ENCODE assay signal across 29 cellular contexts in genomic region chr1:226982451-226983177, GRCh38. TPM values are rescaled to one million over a fixed set of nuclear protein-coding genes. Genes with fewer than 3 reads are reported as not detected.
DNase-seq lines count a peak whose midpoint lies in the region; ATAC-seq, FAIRE-seq and TF ChIP-seq lines count a peak whose summit lies in the region.
"Had no signal": no experiment of that assay in that cellular context is flagged by ENCODE, and none has a peak within 500 bp of the region (broad histone marks: within the 10 kb centered on the region; RNA-seq: fewer than 3 reads in every experiment).

No MANE protein-coding gene starts in this region.

- H2AFZ ChIP-seq in K562 (ENCODE audit: low read depth, low read length) (no peak overlapping the region), osteoblast (ENCODE audit: low read length) (no peak overlapping the region)
- H2AFZ ChIP-seq: hepatocyte, PC-9 had no signal

- no peak for ATAC-seq in heart right ventricle
- ATAC-seq in K562: no peak
- ATAC-seq: natural killer cell treated with Interleukin-12 subunit alpha and Interleukin-12 subunit beta and Interleukin-15 and Interleukin-18, amount 100 ng/mL, for 72 hours had no signal

- H3K36me3 ChIP-seq in right atrium auricular region (peaks cover 61% of the 10 kb centered on the region), heart right ventricle (peaks cover 0 to 73% (median 11%) of the 10 kb centered on the region in 9 donors), K562 (ENCODE audit: control insufficient read depth, insufficient read depth, low read length) (peaks cover 30% of the 10 kb centered on the region), osteoblast (ENCODE audit: insufficient read depth, low read length) (no peaks in the 10 kb centered on the region)
- H3K36me3 ChIP-seq: ovary had no signal

- H4K20me1 ChIP-seq in K562 (replicated peaks; ENCODE audit: control insufficient read depth, insufficient read depth, low read length) (no peaks in the 10 kb centered on the region), osteoblast (ENCODE audit: insufficient read depth, low read length) (peaks cover 2% of the 10 kb centered on the region)

- no peaks in the 10 kb centered on the region for H3K79me2 ChIP-seq in K562 (ENCODE audit: control insufficient read depth, insufficient read depth, low read length)
- H3K79me2 ChIP-seq in osteoblast (ENCODE audit: insufficient read depth, low read length): no peaks in the 10 kb centered on the region
- H3K79me2 ChIP-seq: hepatocyte had no signal

- H3K9ac ChIP-seq in K562 (ENCODE audit: insufficient read depth in 1 of 2, low read depth in 2 of 2, low read length in 2 of 2): peak overlapping the region in 1 of 2 experiments; percentile 17; a peak in 1 of 4 replicates
- H3K9ac ChIP-seq: BLaER1 had no signal

- H3K4me2 ChIP-seq in K562 (ENCODE audit: insufficient read depth, low read length) (no peak overlapping the region), osteoblast (ENCODE audit: insufficient read depth, low read length) (no peak overlapping the region)
- H3K4me2 ChIP-seq: BLaER1, hepatocyte, PC-9 had no signal

- no peak for TF ChIP-seq RAD21 in K562 (CRISPR knock-in tag; conservative IDR thresholded peaks at IDR 0.05 in 1 of 2, IDR thresholded peaks at IDR 0.05 in 1 of 2)

- CTCF ChIA-PET in K562 (lab: Yijun Ruan, JAX; ENCODE audit: low intra/inter-chr PET ratio): no interaction called here

- peaks cover 4% of the 10 kb centered on the region for H3K9me1 ChIP-seq in K562 (ENCODE audit: control insufficient read depth, insufficient read depth, low read length)

- H3K4me1 ChIP-seq in right atrium auricular region (peaks cover 0 to 80% of the 10 kb centered on the region in 2 donors), heart right ventricle (peaks cover 8 to 80% (median 50%) of the 10 kb centered on the region in 9 donors), K562 (replicated peaks in 1 of 2; ENCODE audit: control insufficient read depth in 2 of 2, insufficient read depth in 2 of 2, low read length in 2 of 2) (peaks cover 0 to 56% of the 10 kb centered on the region in 2 experiments; a peak in 2 of 5 replicates), osteoblast (ENCODE audit: insufficient read depth, low read length) (no peaks in the 10 kb centered on the region)
- H3K4me1 ChIP-seq: BLaER1 had no signal

- in situ Hi-C loops in K562 (cut with MboI): no loop called here

- no peak overlapping the region for H3K27ac Mint-ChIP-seq in type B pancreatic cell
- no peak overlapping the region for H3K27ac Mint-ChIP-seq in activated T-helper 2 cell treated with anti-CD3 and anti-CD28 coated beads, Interferon-gamma antibody, Interleukin-2, Interleukin-4, amounts not matched to agents 10 μg/mL and 5 μg/mL and 100 μg/mL, durations not matched to agents 14 hours and 24 hours and 36 hours
- H3K27ac Mint-ChIP-seq: brain; natural killer cell treated with Interleukin-12 subunit alpha and Interleukin-12 subunit beta and Interleukin-15 and Interleukin-18, amount 100 ng/mL, for 72 hours had no signal

- H3K27me3 ChIP-seq in right atrium auricular region (no peaks in the 10 kb centered on the region), heart right ventricle (no peaks in the 10 kb centered on the region), K562 (ENCODE audit: control insufficient read depth in 2 of 2, insufficient read depth in 2 of 2, low read length in 2 of 2) (no peaks in the 10 kb centered on the region), osteoblast (ENCODE audit: insufficient read depth, low read length) (no peaks in the 10 kb centered on the region)
- H3K27me3 ChIP-seq: BLaER1, hepatocyte, ovary, transverse colon had no signal

- H3K36me3 Mint-ChIP-seq in type B pancreatic cell: peaks cover 6% of the 10 kb centered on the region
- peaks cover 9% of the 10 kb centered on the region for H3K36me3 Mint-ChIP-seq in activated T-helper 2 cell treated with anti-CD3 and anti-CD28 coated beads, Interferon-gamma antibody, Interleukin-2, Interleukin-4, amounts not matched to agents 10 μg/mL and 5 μg/mL and 100 μg/mL, durations not matched to agents 14 hours and 24 hours and 36 hours (ENCODE audit: low read depth)
- H3K36me3 Mint-ChIP-seq: natural killer cell treated with Interleukin-12 subunit alpha and Interleukin-12 subunit beta and Interleukin-15 and Interleukin-18, amount 100 ng/mL, for 72 hours had no signal

- POLR2A ChIA-PET in K562 (lab: Yijun Ruan, JAX): interaction anchor here (0.6 to 1.5 kb wide), 4 partner anchors 14 to 300 kb away, joined by 3 read pairs; no protein-coding TSS in a partner anchor

- no peaks in the 10 kb centered on the region for H3K9me3 Mint-ChIP-seq in type B pancreatic cell
- no peaks in the 10 kb centered on the region for H3K9me3 Mint-ChIP-seq in activated T-helper 2 cell treated with anti-CD3 and anti-CD28 coated beads, Interferon-gamma antibody, Interleukin-2, Interleukin-4, amounts not matched to agents 10 μg/mL and 5 μg/mL and 100 μg/mL, durations not matched to agents 14 hours and 24 hours and 36 hours
- H3K9me3 Mint-ChIP-seq: activated naive CD4-positive, alpha-beta T cell treated with anti-CD3 and anti-CD28 coated beads, Interleukin-2, amount 10 ng/mL, durations not matched to agents 7 days and 5 days; brain; natural killer cell treated with Interleukin-12 subunit alpha and Interleukin-12 subunit beta and Interleukin-15 and Interleukin-18, amount 100 ng/mL, for 72 hours had no signal

- TF ChIP-seq EP300 in K562 (IDR thresholded peaks at IDR 0.05; ENCODE audit: low read length): no peak

- H3K9me3 ChIP-seq in right atrium auricular region (no peaks in the 10 kb centered on the region), heart right ventricle (no peaks in the 10 kb centered on the region), K562 (replicated peaks; ENCODE audit: control insufficient read depth, insufficient read depth, low read depth, low read length) (no peaks in the 10 kb centered on the region), osteoblast (ENCODE audit: low read depth, low read length) (no peaks in the 10 kb centered on the region)
- H3K9me3 ChIP-seq: BLaER1, ovary, transverse colon had no signal

- H3K4me1 Mint-ChIP-seq in type B pancreatic cell (ENCODE audit: unreplicated experiment): peaks cover 7% of the 10 kb centered on the region
- no peaks in the 10 kb centered on the region for H3K4me1 Mint-ChIP-seq in activated T-helper 2 cell treated with anti-CD3 and anti-CD28 coated beads, Interferon-gamma antibody, Interleukin-2, Interleukin-4, amounts not matched to agents 10 μg/mL and 5 μg/mL and 100 μg/mL, durations not matched to agents 14 hours and 24 hours and 36 hours (ENCODE audit: low read depth)
- H3K4me1 Mint-ChIP-seq: activated naive CD4-positive, alpha-beta T cell treated with anti-CD3 and anti-CD28 coated beads, Interleukin-2, amount 10 ng/mL, durations not matched to agents 7 days and 5 days had no signal

- FAIRE-seq in K562 (lab: Jason Lieb, UNC): no peak
- FAIRE-seq: endothelial cell of umbilical vein, frontal cortex had no signal

- 93 to 94% methylated on average over 31 of the region's 31 CpGs for WGBS in heart right ventricle, 2 donors
- 95% methylated on average over 30 of the region's 31 CpGs for WGBS in K562 (ENCODE audit: insufficient coverage, low coverage, missing lambda C conversion rate)

- H3K27me3 Mint-ChIP-seq in type B pancreatic cell: no peaks in the 10 kb centered on the region
- no peaks in the 10 kb centered on the region for H3K27me3 Mint-ChIP-seq in activated T-helper 2 cell treated with anti-CD3 and anti-CD28 coated beads, Interferon-gamma antibody, Interleukin-2, Interleukin-4, amounts not matched to agents 10 μg/mL and 5 μg/mL and 100 μg/mL, durations not matched to agents 14 hours and 24 hours and 36 hours (ENCODE audit: low read depth)
- H3K27me3 Mint-ChIP-seq: activated naive CD4-positive, alpha-beta T cell treated with anti-CD3 and anti-CD28 coated beads, Interleukin-2, amount 10 ng/mL, durations not matched to agents 7 days and 5 days; brain; natural killer cell treated with Interleukin-12 subunit alpha and Interleukin-12 subunit beta and Interleukin-15 and Interleukin-18, amount 100 ng/mL, for 72 hours had no signal

- no peak for DNase-seq in right atrium auricular region (ENCODE audit: low spot score)
- no peak for DNase-seq in heart right ventricle
- DNase-seq in K562 (ENCODE audit: extremely low read depth in 1 of 4, low spot score in 3 of 4): no peak
- peak; percentile 62 for DNase-seq in osteoblast (ENCODE audit: insufficient read length, low spot score, missing footprints)
- peak; percentile 62 for DNase-seq in type B pancreatic cell (ENCODE audit: extremely low spot score, unreplicated experiment)
- DNase-seq in activated T-helper 2 cell treated with anti-CD3 and anti-CD28 coated beads, Interferon-gamma antibody, Interleukin-2, Interleukin-4, amounts not matched to agents 10 μg/mL and 5 μg/mL and 100 μg/mL, durations not matched to agents 14 hours and 24 hours and 36 hours (ENCODE audit: low spot score): no peak
- no peak for DNase-seq in NOMO-1 treated with DMSO at 0.1 percent for 48 hours (lab: John Stamatoyannopoulos, UW; ENCODE audit: unreplicated experiment)
- DNase-seq: activated CD4-positive, alpha-beta T cell treated with anti-CD3 and anti-CD28 coated beads for 4 hours; activated naive CD4-positive, alpha-beta T cell treated with anti-CD3 and anti-CD28 coated beads, Interleukin-2, amount 10 ng/mL, durations not matched to agents 7 days and 5 days; activated T-cell treated with anti-CD3 and anti-CD28 coated beads, Interleukin-2, amount 50 U/mL, for 48 hours; DMS53; MV-4-11; NCI-H1436; NCI-H2081; NCI-H526; NK-92 treated with Interleukin-12 subunit alpha and Interleukin-12 subunit beta, amount 100 ng/mL, for 24 hours; PC-9; retina; stimulated activated CD4-positive, alpha-beta T cell treated with anti-CD3 and anti-CD28 coated beads, Interleukin-12 subunit alpha, Interleukin-12 subunit beta, amount 100 ng/mL, for 4 hours; stimulated activated CD4-positive, alpha-beta T cell treated with anti-CD3 and anti-CD28 coated beads, Interleukin-2, amount 100 ng/mL, for 48 hours; SW 1271; transverse colon had no signal

- TF ChIP-seq POLR2A in K562 (conservative IDR thresholded peaks at IDR 0.05): no peak; the same call in 1 of the 2 replicates

- TF ChIP-seq CTCF in right atrium auricular region (IDR thresholded peaks at IDR 0.05): no peak
- TF ChIP-seq CTCF in heart right ventricle (IDR thresholded peaks at IDR 0.05): no peak
- TF ChIP-seq CTCF in K562 (IDR thresholded peaks at IDR 0.05 in 2 of 3, conservative IDR thresholded peaks at IDR 0.05 in 1 of 3; ENCODE audit: insufficient read depth in 2 of 3, low read depth in 1 of 3, low read length in 3 of 3): no peak
- TF ChIP-seq CTCF in osteoblast (IDR thresholded peaks at IDR 0.05; ENCODE audit: extremely low read depth, low read depth, low read length): no peak
- TF ChIP-seq CTCF in type B pancreatic cell (conservative IDR thresholded peaks at IDR 0.05): no peak

- intact Hi-C loops in heart right ventricle (cut with DNase I): no loop called here
- intact Hi-C loops in K562 (cut with micrococcal nuclease): no loop called here
- intact Hi-C loops in activated T-helper 2 cell treated with anti-CD3 and anti-CD28 coated beads, Interferon-gamma antibody, Interleukin-2, Interleukin-4, amounts not matched to agents 10 μg/mL and 5 μg/mL and 100 μg/mL, durations not matched to agents 14 hours and 24 hours and 36 hours (cut with micrococcal nuclease): no loop called here

- BruUV-seq in K562 (replicated peaks; lab: Mats Ljungman, UMichigan): no TSS peak

- no peak overlapping the region for H3K4me3 Mint-ChIP-seq in type B pancreatic cell
- H3K4me3 Mint-ChIP-seq in activated T-helper 2 cell treated with anti-CD3 and anti-CD28 coated beads, Interferon-gamma antibody, Interleukin-2, Interleukin-4, amounts not matched to agents 10 μg/mL and 5 μg/mL and 100 μg/mL, durations not matched to agents 14 hours and 24 hours and 36 hours (ENCODE audit: low read depth): no peak overlapping the region
- H3K4me3 Mint-ChIP-seq: activated naive CD4-positive, alpha-beta T cell treated with anti-CD3 and anti-CD28 coated beads, Interleukin-2, amount 10 ng/mL, durations not matched to agents 7 days and 5 days; brain; natural killer cell treated with Interleukin-12 subunit alpha and Interleukin-12 subunit beta and Interleukin-15 and Interleukin-18, amount 100 ng/mL, for 72 hours had no signal

- H3K27ac ChIP-seq in right atrium auricular region (peak overlapping the region; percentile 86 to 91), heart right ventricle (peak overlapping the region in 5 of 10 donors; percentile 47 to 86 (median 75)), K562 (ENCODE audit: extremely low read depth, low read depth, low read length) (no peak overlapping the region), osteoblast (ENCODE audit: low read depth, low read length) (no peak overlapping the region)
- H3K27ac ChIP-seq: BLaER1, hepatocyte, PC-9 had no signal

- H3K4me3 ChIP-seq in right atrium auricular region (no peak overlapping the region), heart right ventricle (no peak overlapping the region), K562 (no peak overlapping the region), osteoblast (ENCODE audit: insufficient read depth, low read length) (no peak overlapping the region)
- H3K4me3 ChIP-seq: BLaER1, hepatocyte, ovary, PC-9, transverse colon had no signal

RNA-seq across cellular contexts. Expression of gene COQ8A, which starts 42.5 kb away (rescaled TPM):
- 100 to 1,000 TPM; 158 to 253 TPM for total RNA-seq in right atrium auricular region
- total RNA-seq in heart right ventricle: 100 to 1,000 TPM; 167 to 495 (median 266) TPM
- 100 to 1,000 TPM; 136 to 242 TPM for polyA plus RNA-seq in heart right ventricle
- total RNA-seq in K562 (2011; cell fraction: chromatin; rRNA removed; ENCODE audit: low replicate concordance): 36.8 and 53.6 TPM in 2 replicates
- total RNA-seq in K562 (2011; cell fraction: nucleolus; rRNA removed): 34.5 and 34.7 TPM in 2 replicates
- total RNA-seq in K562 (2011; cell fraction: nucleoplasm; rRNA removed): 35.6 and 48.2 TPM in 2 replicates
- 40.1 and 45.0 TPM in 2 replicates for total RNA-seq in K562 (2014; rRNA removed)
- 18.4 and 18.6 TPM in 2 replicates for total RNA-seq in K562 (2014; rRNA removed; fragmentation: Illumina TruSeq; extraction: Trizol)
- 20.5 and 20.7 TPM in 2 replicates for total RNA-seq in K562 (2015; rRNA removed; fragmentation: Illumina TruSeq; extraction: Trizol)
- total RNA-seq in K562 (2021): 44.3 and 54.3 TPM in 2 replicates
- 38.4 and 40.1 TPM in 2 replicates for polyA plus RNA-seq in K562 (2011; rRNA removed)
- polyA plus RNA-seq in K562 (2011; cell fraction: cytosol; rRNA removed): 36.3 and 44.9 TPM in 2 replicates
- 78.8 and 89.1 TPM in 2 replicates for polyA plus RNA-seq in K562 (2011; cell fraction: nucleus; rRNA removed)
- polyA plus RNA-seq in K562 (2012): 27.1 and 42.6 TPM in 2 replicates
- polyA plus RNA-seq in K562 (2014; fragmentation: Illumina TruSeq; extraction: Trizol): 32.4 and 42.5 TPM in 2 replicates
- polyA plus RNA-seq in K562 (2014; fragmentation: Nextera tagmentation; extraction: Ambion mirVana): 1 to 10 TPM; 2.6 to 4.1 TPM
- 38.0 and 45.7 TPM in 2 replicates for polyA plus RNA-seq in K562 (2014; rRNA removed)
- polyA minus RNA-seq in K562 (2011; rRNA and poly(A)+ RNA removed): 18.9 and 22.0 TPM in 2 replicates
- 18.2 and 22.0 TPM in 2 replicates for polyA minus RNA-seq in K562 (2011; cell fraction: cytosol; rRNA and poly(A)+ RNA removed)
- 18.6 and 21.1 TPM in 2 replicates for polyA minus RNA-seq in K562 (2011; cell fraction: nucleus; rRNA and poly(A)+ RNA removed)
- 14.1 and 16.2 TPM in 2 replicates for total RNA-seq in osteoblast
- total RNA-seq in type B pancreatic cell (ENCODE audit: low replicate concordance): 21.0 and 29.7 TPM in 2 replicates
- 28.0 and 30.4 TPM in 2 replicates for total RNA-seq in activated T-helper 2 cell treated with anti-CD3 and anti-CD28 coated beads, Interferon-gamma antibody, Interleukin-2, Interleukin-4, amounts not matched to agents 10 μg/mL and 5 μg/mL and 100 μg/mL, durations not matched to agents 14 hours and 24 hours and 36 hours

Comparison
In these comparisons a context has a peak if more than half of its experiments do, and no peak if none do; other contexts are left out.
1. DNase-seq: peak in osteoblast (single experiment) and type B pancreatic cell (single experiment); none in right atrium auricular region (single experiment), heart right ventricle (0 of 2), K562 (0 of 4), activated T-helper 2 cell treated with anti-CD3 and anti-CD28 coated beads, Interferon-gamma antibody, Interleukin-2, Interleukin-4, amounts not matched to agents 10 μg/mL and 5 μg/mL and 100 μg/mL, durations not matched to agents 14 hours and 24 hours and 36 hours (single experiment) and NOMO-1 treated with DMSO at 0.1 percent for 48 hours (single experiment).
2. H3K27ac ChIP-seq: peak in right atrium auricular region (2 of 2); none in K562 (single experiment) and osteoblast (single experiment).